Comparison of ENCODE assay signal across 1 cellular context in the genomic region with DNA sequence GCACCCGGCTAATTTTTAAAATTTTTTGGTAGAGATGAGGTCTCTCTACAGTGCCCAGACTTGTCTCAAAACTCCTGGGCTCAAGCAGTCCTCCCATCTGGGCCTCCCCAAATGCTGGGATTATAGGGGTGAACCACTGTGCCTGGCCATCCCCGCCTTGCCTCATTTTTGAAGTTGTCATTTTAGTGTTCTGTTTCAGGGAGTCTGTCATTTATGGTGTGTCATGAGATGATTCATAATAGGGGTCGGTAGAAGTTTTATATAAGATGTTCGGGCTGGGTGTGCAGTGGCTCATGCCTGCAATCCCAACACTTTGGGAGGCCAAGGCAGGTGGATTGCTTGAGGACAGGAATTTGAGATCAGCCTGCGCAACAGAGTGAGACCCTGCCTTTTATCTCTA.
TF ChIP-seq lines count a peak whose summit lies in the region.

No MANE protein-coding gene starts in this region.

TF ChIP-seq in HEK293, 187 proteins besides CTCF, POLR2A, EP300 and RAD21 (continued from another document):
- peak; percentile 54 for TF ChIP-seq WT1 (tag by site-specific recombination; IDR thresholded peaks at IDR 0.05)
- TF ChIP-seq ZNF37A (tag by site-specific recombination; IDR thresholded peaks at IDR 0.05), result no peak
- TF ChIP-seq ZNF214 (tag by site-specific recombination; IDR thresholded peaks at IDR 0.05; ENCODE audit: borderline replicate concordance), result no peak
- TF ChIP-seq PRDM10 (tag by site-specific recombination; IDR thresholded peaks at IDR 0.05), result peak; percentile 92
- TF ChIP-seq, protein P1, sequence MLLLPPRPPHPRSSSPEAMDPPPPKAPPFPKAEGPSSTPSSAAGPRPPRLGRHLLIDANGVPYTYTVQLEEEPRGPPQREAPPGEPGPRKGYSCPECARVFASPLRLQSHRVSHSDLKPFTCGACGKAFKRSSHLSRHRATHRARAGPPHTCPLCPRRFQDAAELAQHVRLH (tag by site-specific recombination; IDR thresholded peaks at IDR 0.05), result no peak
- TF ChIP-seq ZNF362 (tag by site-specific recombination; IDR thresholded peaks at IDR 0.05), result no peak
- TF ChIP-seq SP3 (tag by site-specific recombination; IDR thresholded peaks at IDR 0.05), result no peak
- TF ChIP-seq ZNF544 (tag by site-specific recombination; IDR thresholded peaks at IDR 0.05), result no peak
- no peak for TF ChIP-seq SCRT1 (tag by site-specific recombination; IDR thresholded peaks at IDR 0.05; ENCODE audit: borderline replicate concordance)
- TF ChIP-seq ZNF302 (tag by site-specific recombination; IDR thresholded peaks at IDR 0.05; ENCODE audit: low read depth), result no peak
- 0 out of 2 replicates have a peak, but pooled peaks have one; percentile 26 for TF ChIP-seq SP7 (tag by site-specific recombination; IDR thresholded peaks at IDR 0.05)
